10 cellular contexts compared by ENCODE assay signal in genomic region chr6:70666726-70667125, GRCh38. TPM values are rescaled to one million over a fixed set of nuclear protein-coding genes. Genes with fewer than 3 reads are reported as not detected.
DNase-seq lines count a peak whose midpoint lies in the region; ATAC-seq, FAIRE-seq and TF ChIP-seq lines count a peak whose summit lies in the region.
"Had no signal": no experiment of that assay in that cellular context is flagged by ENCODE, and none has a peak within 500 bp of the region (broad histone marks: within the 10 kb centered on the region; RNA-seq: fewer than 3 reads in every experiment).

No MANE protein-coding gene starts in this region.

- intact Hi-C loops in GM12878 (cut with micrococcal nuclease; ENCODE audit: unreplicated experiment) = loop anchor here (5.0 kb wide), 2 partner anchors 99 to 254 kb away; partner anchors contain the start of genes FAM135A and SDHAF4

- H4K20me1 ChIP-seq in BLaER1 treated with 17β-estradiol and CSF1 and Interleukin-3, amounts not matched to agents 10 nM and 100 nM = peaks cover 0 to 35% (median 19%) of the 10 kb centered on the region in 11 experiments; a peak in 14 of 22 replicates
- H4K20me1 ChIP-seq in GM12878 (ENCODE audit: control insufficient read depth, insufficient read depth) = no peaks in the 10 kb centered on the region

- H3K9ac ChIP-seq in BLaER1 treated with 17β-estradiol and CSF1 and Interleukin-3, amounts not matched to agents 10 nM and 100 nM = peak overlapping the region in 3 of 11 experiments; percentile 89 to 95 (median 89); a peak in 2 of 22 replicates
- no peak overlapping the region for H3K9ac ChIP-seq in GM12878 (ENCODE audit: control insufficient read depth, insufficient read depth, low read length)

- TF ChIP-seq POLR2A in GM12878 (IDR thresholded peaks at IDR 0.05; ENCODE audit: low read depth, low read length) = no peak

- SMC1A ChIA-PET in GM12878 (lab: Charles Lee; ENCODE audit: uncharacterized antibody, unreplicated experiment) = interaction anchor here (1.3 to 5.2 kb wide), 7 partner anchors 9 to 250 kb away, joined by 3 to 40 read pairs (median 9); partner anchors contain the start of gene SDHAF4

- POLR2A ChIA-PET in GM12878 (lab: Charles Lee) = interaction anchor here (0.9 to 2.6 kb wide), 2 partner anchors 10 to 254 kb away, joined by 4 to 12 read pairs; partner anchors contain the start of gene FAM135A

- no peak overlapping the region for H3K27ac Mint-ChIP-seq in neural crest cell (ENCODE audit: unreplicated experiment)

- peaks cover 3% of the 10 kb centered on the region for H3K27me3 Mint-ChIP-seq in neural crest cell (ENCODE audit: low read depth)

- H3K27ac ChIP-seq in BLaER1 treated with 17β-estradiol and CSF1 and Interleukin-3, amounts not matched to agents 10 nM and 100 nM = peak overlapping the region in 10 of 11 experiments; percentile 83 to 94 (median 88); a peak in 17 of 22 replicates
- H3K27ac ChIP-seq in KOPT-K1 (ENCODE audit: low read depth, low read length, poor library complexity, severe bottlenecking) (peak overlapping the region; percentile 65), GM12878 (ENCODE audit: control insufficient read depth, insufficient read depth) (no peak overlapping the region)

- H3K9me3 ChIP-seq in BLaER1 treated with 17β-estradiol and CSF1 and Interleukin-3, amounts not matched to agents 10 nM and 100 nM (replicated peaks in 1 of 11) = no peaks in the 10 kb centered on the region
- no peaks in the 10 kb centered on the region for H3K9me3 ChIP-seq in KOPT-K1 (ENCODE audit: insufficient read depth, low read length, poor library complexity, severe bottlenecking)
- H3K9me3 ChIP-seq in GM12878 (replicated peaks; ENCODE audit: control insufficient read depth, insufficient read depth, low read length) = no peaks in the 10 kb centered on the region

- in situ Hi-C loops in GM12878 (cut with MboI) = no loop called here

- H2AFZ ChIP-seq in GM12878 (ENCODE audit: control insufficient read depth, low read depth, low read length) = peak overlapping the region; percentile 95

- no TSS peak for BruUV-seq in GM12878 (replicated peaks; lab: Mats Ljungman, UMichigan)

- CTCF ChIA-PET in GM12878 (lab: Yijun Ruan, JAX) = interaction anchor here (1.0 to 4.5 kb wide), 8 partner anchors 11 to 252 kb away, joined by 3 to 38 read pairs (median 6); partner anchors contain the start of gene SDHAF4

- H3K4me3 Mint-ChIP-seq in neural crest cell = peak overlapping the region; percentile 52

- 98% methylated on average over 6 of the region's 6 CpGs for whole genome bisulfite sequencing in GM12878 (ENCODE audit: insufficient coverage, insufficient replicate concordance, low lambda C conversion rate, missing lambda C conversion rate)

- H3K9me3 Mint-ChIP-seq in neural crest cell = peaks cover 5% of the 10 kb centered on the region

- RAD21 ChIA-PET in GM12878 (lab: Charles Lee; ENCODE audit: unreplicated experiment) = interaction anchor here (1.1 to 1.8 kb wide), 5 partner anchors 13 to 352 kb away, joined by 3 to 5 read pairs (median 3); no protein-coding TSS in a partner anchor

- H3K27me3 ChIP-seq in BLaER1 treated with 17β-estradiol and CSF1 and Interleukin-3, amounts not matched to agents 10 nM and 100 nM = no peaks in the 10 kb centered on the region
- H3K27me3 ChIP-seq in GM12878 (replicated peaks in 1 of 2; ENCODE audit: control insufficient read depth in 2 of 2, insufficient read depth in 2 of 2, low read length in 1 of 2) (no peaks in the 10 kb centered on the region), H7 (ENCODE audit: control insufficient read depth, insufficient read depth, low read length) (no peaks in the 10 kb centered on the region)

- DNase-seq in GM12878 (ENCODE audit: low read depth, low spot score) (no peak), neural crest cell (ENCODE audit: low read depth, low spot score) (no peak), SIG-M5 (lab: John Stamatoyannopoulos, UW) (no peak), H7 (no peak), NCI-H1436 treated with DMSO at 0.1 percent for 48 hours (lab: John Stamatoyannopoulos, UW) (no peak)
- DNase-seq: amniotic stem cell; stimulated activated CD4-positive, alpha-beta T cell treated with anti-CD3 and anti-CD28 coated beads, Interleukin-4, amount 100 ng/mL, for 4 hours had no signal

- TF ChIP-seq CTCF in GM12878 (IDR thresholded peaks at IDR 0.05 in 2 of 3, conservative IDR thresholded peaks at IDR 0.05 in 1 of 3; ENCODE audit: control insufficient read depth in 2 of 3, extremely low read depth in 1 of 3, insufficient read depth in 1 of 3, low read depth in 3 of 3, low read length in 3 of 3) = no peak
- TF ChIP-seq CTCF in neural crest cell (conservative IDR thresholded peaks at IDR 0.05) = no peak

- no peak for TF ChIP-seq EP300 in GM12878 (IDR thresholded peaks at IDR 0.05; ENCODE audit: borderline replicate concordance in 1 of 2, control insufficient read depth in 1 of 2, low read depth in 2 of 2, low read length in 2 of 2)

- H3K4me1 ChIP-seq in BLaER1 treated with 17β-estradiol and CSF1 and Interleukin-3, amounts not matched to agents 10 nM and 100 nM = peaks cover 19 to 36% (median 33%) of the 10 kb centered on the region in 10 experiments
- H3K4me1 ChIP-seq in GM12878 (ENCODE audit: control insufficient read depth, insufficient read depth, low read length) = peaks cover 4% of the 10 kb centered on the region; the same call in 1 of the 2 replicates

- H3K36me3 Mint-ChIP-seq in neural crest cell (ENCODE audit: low read depth) = no peaks in the 10 kb centered on the region

- no peak for FAIRE-seq in GM12878 (lab: Jason Lieb, UNC)

- peaks cover 27% of the 10 kb centered on the region for H3K4me1 Mint-ChIP-seq in neural crest cell

- H3K36me3 ChIP-seq in BLaER1 treated with 17β-estradiol and CSF1 and Interleukin-3, amounts not matched to agents 10 nM and 100 nM = peaks cover 0 to 6% (median 4%) of the 10 kb centered on the region in 11 experiments; a peak in 3 of 22 replicates
- H3K36me3 ChIP-seq in KOPT-K1 (ENCODE audit: insufficient read depth, low read length) (no peaks in the 10 kb centered on the region), GM12878 (ENCODE audit: control insufficient read depth in 2 of 2, insufficient read depth in 2 of 2, low read length in 1 of 2) (no peaks in the 10 kb centered on the region), H7 (replicated peaks; ENCODE audit: control insufficient read depth, insufficient read depth, low read length) (no peaks in the 10 kb centered on the region)

- ATAC-seq in GM12878 = no peak
- no peak for ATAC-seq in GM19035 (IDR thresholded peaks at IDR 0.05; ENCODE audit: unreplicated experiment)

- peak overlapping the region in 7 of 10 experiments; percentile 79 to 95 (median 88); a peak in 10 of 20 replicates for H3K4me3 ChIP-seq in BLaER1 treated with 17β-estradiol and CSF1 and Interleukin-3, amounts not matched to agents 10 nM and 100 nM
- H3K4me3 ChIP-seq in GM12878 = no peak overlapping the region
- no peak overlapping the region for H3K4me3 ChIP-seq in H7 (ENCODE audit: insufficient read depth, low read depth, low read length)

- H3K79me2 ChIP-seq in GM12878 (ENCODE audit: control insufficient read depth, insufficient read depth, low read length) = peaks cover 31% of the 10 kb centered on the region

- TF ChIP-seq RAD21 in GM12878 (IDR thresholded peaks at IDR 0.05; ENCODE audit: insufficient read depth, low read depth, low read length) = no peak

- H3K4me2 ChIP-seq in BLaER1 treated with 17β-estradiol and CSF1 and Interleukin-3, amounts not matched to agents 10 nM and 100 nM = peak overlapping the region; percentile 77 to 96 (median 90)
- peak overlapping the region; percentile 72; the same call in 1 of the 2 replicates for H3K4me2 ChIP-seq in GM12878 (ENCODE audit: control insufficient read depth, insufficient read depth)

TF ChIP-seq in GM12878, 131 proteins besides CTCF, POLR2A, EP300 and RAD21:
- no peak for TF ChIP-seq GABPA (IDR thresholded peaks at IDR 0.05; ENCODE audit: low read depth)
- TF ChIP-seq BCL3 (IDR thresholded peaks at IDR 0.05; ENCODE audit: borderline replicate concordance, insufficient read depth, low read depth, low read length, poor library complexity, severe bottlenecking) = no peak
- no peak for TF ChIP-seq TCF7 (IDR thresholded peaks at IDR 0.05; ENCODE audit: borderline replicate concordance)

RNA-seq across cellular contexts. Expression of gene SMAP1, which starts 1.0 kb away (rescaled TPM):
- 22.9 and 25.6 TPM in 2 replicates for total RNA-seq in GM12878 (2013; cell fraction: nucleolus; rRNA removed)
- total RNA-seq in GM12878 (2014; rRNA removed) (18.6 and 19.5 TPM in 2 replicates), GM12878 (2014; rRNA removed; fragmentation: Illumina TruSeq; extraction: Trizol) (25.9 and 26.2 TPM in 2 replicates), GM12878 (2021) (23.2 and 24.6 TPM in 2 replicates), neural crest cell (29.7 and 30.5 TPM in 2 replicates)
- 14.0 TPM for polyA plus RNA-seq in GM12878 (2011; ENCODE audit: low read depth)
- polyA plus RNA-seq in GM12878 (2011; rRNA removed) (30.1 and 32.4 TPM in 2 replicates), GM12878 (2014; fragmentation: Illumina TruSeq; extraction: Trizol) (33.9 and 39.6 TPM in 2 replicates), GM12878 (2014; fragmentation: Nextera tagmentation; extraction: Ambion mirVana) (10 to 100 TPM; 13.7 to 15.1 TPM), GM12878 (2014; rRNA removed) (20.9 and 21.3 TPM in 2 replicates), GM12878 (2016; fragmentation: Nextera tagmentation; extraction: Ambion mirVana) (10 to 100 TPM; 26.0 to 26.8 TPM)
- 23.0 and 24.5 TPM in 2 replicates for polyA plus RNA-seq in GM12878 (2011; cell fraction: cytosol; rRNA removed)
- polyA plus RNA-seq in GM12878 (2011; cell fraction: nucleus; rRNA removed) = 20.8 and 21.1 TPM in 2 replicates
- 18.1 and 23.7 TPM in 2 replicates for polyA plus RNA-seq in GM12878 (2012)
- 32.8 and 35.4 TPM in 2 replicates for polyA minus RNA-seq in GM12878 (2011; rRNA and poly(A)+ RNA removed)
- polyA minus RNA-seq in GM12878 (2011; cell fraction: cytosol; rRNA and poly(A)+ RNA removed) = 12.7 and 12.8 TPM in 2 replicates
- polyA minus RNA-seq in GM12878 (2011; cell fraction: nucleus; rRNA and poly(A)+ RNA removed) = 12.5 and 23.1 TPM in 2 replicates
- 25.5 and 39.5 TPM in 2 replicates for total RNA-seq in H7 (2014; rRNA removed; shearing (Covaris generic))

Comparison
In these comparisons a context has a peak if more than half of its experiments do, and no peak if none do; other contexts are left out.
1. H3K4me3 ChIP-seq: peak in BLaER1 treated with 17β-estradiol and CSF1 and Interleukin-3, amounts not matched to agents 10 nM and 100 nM (7 of 10); none in GM12878 (single experiment) and H7 (single experiment).